10 cellular contexts compared by ENCODE assay signal in genomic region chr2:177295479-177295878, GRCh38. TPM values are rescaled to one million over a fixed set of nuclear protein-coding genes. Genes with fewer than 3 reads are reported as not detected.
DNase-seq lines count a peak whose midpoint lies in the region; ATAC-seq and TF ChIP-seq lines count a peak whose summit lies in the region.
"Had no signal": no experiment of that assay in that cellular context is flagged by ENCODE, and none has a peak within 500 bp of the region (broad histone marks: within the 10 kb centered on the region; RNA-seq: fewer than 3 reads in every experiment).

No MANE protein-coding gene starts in this region.

- POLR2A ChIA-PET in WTC11 (lab: Charles Lee): no interaction called here

- H3K4me3 Mint-ChIP-seq in WTC11: no peak overlapping the region
- H3K4me3 Mint-ChIP-seq: activated T-cell treated with anti-CD3 and anti-CD28 coated beads, Interleukin-2, amount 50 U/mL, for 4 hours had no signal

- H3K9me3 Mint-ChIP-seq in WTC11: no peaks in the 10 kb centered on the region
- H3K9me3 Mint-ChIP-seq: activated T-cell treated with anti-CD3 and anti-CD28 coated beads, Interleukin-2, amount 50 U/mL, for 4 hours had no signal

- H3K4me1 Mint-ChIP-seq in WTC11: no peaks in the 10 kb centered on the region

- H3K4me1 ChIP-seq in cardiac muscle cell (ENCODE audit: low read depth) (peaks cover 10% of the 10 kb centered on the region), body of pancreas (no peaks in the 10 kb centered on the region)
- H3K4me1 ChIP-seq: parathyroid adenoma had no signal

- H3K4me3 ChIP-seq in cardiac muscle cell (no peak overlapping the region), skeletal muscle cell (ENCODE audit: low read depth, low read length) (no peak overlapping the region), body of pancreas (no peak overlapping the region)

- H3K27ac ChIP-seq in cardiac muscle cell (peak overlapping the region; percentile 65), body of pancreas (peak overlapping the region in 1 of 4 donors; percentile 25)
- H3K27ac ChIP-seq: parathyroid adenoma had no signal

- no peaks in the 10 kb centered on the region; the same call in 1 of the 2 replicates for H3K27me3 Mint-ChIP-seq in WTC11 (ENCODE audit: low read depth)

- no peak for ATAC-seq in WTC11
- ATAC-seq in GM21381 (IDR thresholded peaks at IDR 0.05; ENCODE audit: unreplicated experiment): no peak
- ATAC-seq in GM18861 (IDR thresholded peaks at IDR 0.05; ENCODE audit: unreplicated experiment): no peak
- no peak for ATAC-seq in body of pancreas

- WGBS in body of pancreas, 2 donors: 48 to 58% methylated on average over 3 of the region's 3 CpGs

- H3K36me3 Mint-ChIP-seq in WTC11: no peaks in the 10 kb centered on the region

- no peaks in the 10 kb centered on the region for H3K9me3 ChIP-seq in cardiac muscle cell (ENCODE audit: low read depth)
- no peaks in the 10 kb centered on the region for H3K9me3 ChIP-seq in body of pancreas

- H3K36me3 ChIP-seq in cardiac muscle cell (no peaks in the 10 kb centered on the region), body of pancreas (replicated peaks in 1 of 2; ENCODE audit: insufficient read depth in 1 of 2, low read depth in 2 of 2) (no peaks in the 10 kb centered on the region)

- no peak for TF ChIP-seq POLR2A in body of pancreas (IDR thresholded peaks at IDR 0.05)

- peak; percentile 40 for DNase-seq in COLO829 (ENCODE audit: low spot score)
- DNase-seq in WTC11 (ENCODE audit: low spot score): no peak
- DNase-seq in cardiac muscle cell (ENCODE audit: low read depth in 1 of 2, low spot score in 1 of 2): peak; percentile 33 to 85
- DNase-seq in skeletal muscle cell (ENCODE audit: low read depth): peak; percentile 55
- DNase-seq in body of pancreas: no peak
- no peak for DNase-seq in activated naive CD4-positive, alpha-beta T cell treated with Interleukin-2 at 50 U/mL for 16 hours
- DNase-seq: activated T-cell treated with anti-CD3 and anti-CD28 coated beads, Interleukin-2, amount 50 U/mL, for 4 hours had no signal

- no peak for TF ChIP-seq CTCF in WTC11 (IDR thresholded peaks at IDR 0.05)
- TF ChIP-seq CTCF in cardiac muscle cell (IDR thresholded peaks at IDR 0.05; ENCODE audit: low read depth, low read length): no peak
- TF ChIP-seq CTCF in body of pancreas (IDR thresholded peaks at IDR 0.05): no peak

- H3K27ac Mint-ChIP-seq in WTC11: peak overlapping the region; percentile 42; the same call in 1 of the 2 replicates

- intact Hi-C loops in body of pancreas (cut with DNase I): loop anchor here (10.0 kb wide), 1 partner anchor 111 kb away; no protein-coding TSS in a partner anchor

- CTCF ChIA-PET in WTC11 (lab: Charles Lee): no interaction called here

- H3K27me3 ChIP-seq in cardiac muscle cell (no peaks in the 10 kb centered on the region), body of pancreas (no peaks in the 10 kb centered on the region)

TF ChIP-seq in WTC11, 78 proteins besides CTCF, POLR2A, EP300 and RAD21 (continues in another document):
- TF ChIP-seq CDX4 (CRISPR knock-in tag; IDR thresholded peaks at IDR 0.05; ENCODE audit: borderline replicate concordance): no peak
- no peak for TF ChIP-seq ZBTB43 (CRISPR knock-in tag; IDR thresholded peaks at IDR 0.05)
- no peak for TF ChIP-seq ZNF263 (CRISPR knock-in tag; IDR thresholded peaks at IDR 0.05; ENCODE audit: low read depth)
- no peak for TF ChIP-seq JUN (CRISPR knock-in tag; IDR thresholded peaks at IDR 0.05)
- no peak for TF ChIP-seq ZNF232 (CRISPR knock-in tag; IDR thresholded peaks at IDR 0.05)
- no peak for TF ChIP-seq AR (CRISPR knock-in tag; IDR thresholded peaks at IDR 0.05)
- no peak for TF ChIP-seq ARID4B (CRISPR knock-in tag; IDR thresholded peaks at IDR 0.05; ENCODE audit: borderline replicate concordance)
- no peak for TF ChIP-seq HMGXB4 (CRISPR knock-in tag; IDR thresholded peaks at IDR 0.05)
- TF ChIP-seq FOXP1 (CRISPR knock-in tag; IDR thresholded peaks at IDR 0.05; ENCODE audit: borderline replicate concordance): no peak

RNA-seq across cellular contexts. Expression of gene NFE2L2, which starts 31.0 kb away (rescaled TPM):
- 21.4 to 26.3 TPM (median 22.7 TPM) in 3 replicates for total RNA-seq in WTC11 (2021)
- total RNA-seq in cardiac muscle cell: 56.6 and 70.0 TPM in 2 replicates
- 84.5 and 90.5 TPM in 2 replicates for polyA plus RNA-seq in cardiac muscle cell
- total RNA-seq in body of pancreas: 10 to 100 TPM; 45.1 to 55.4 TPM

Comparison
In these comparisons a context has a peak if more than half of its experiments do, and no peak if none do; other contexts are left out.
1. DNase-seq: peak in COLO829 (single experiment), cardiac muscle cell (2 of 2) and skeletal muscle cell (single experiment); none in WTC11 (single experiment), body of pancreas (0 of 4) and activated naive CD4-positive, alpha-beta T cell treated with Interleukin-2 at 50 U/mL for 16 hours (single experiment).